Comparison of ENCODE assay signal across 17 cellular contexts in genomic region chr10:97781541-97782331, GRCh38. TPM values are rescaled to one million over a fixed set of nuclear protein-coding genes. Genes with fewer than 3 reads are reported as not detected.
DNase-seq lines count a peak whose midpoint lies in the region; ATAC-seq and TF ChIP-seq lines count a peak whose summit lies in the region.
"Had no signal": no experiment of that assay in that cellular context is flagged by ENCODE, and none has a peak within 500 bp of the region (broad histone marks: within the 10 kb centered on the region; RNA-seq: fewer than 3 reads in every experiment).

No MANE protein-coding gene starts in this region.

- no peaks in the 10 kb centered on the region for H3K27me3 ChIP-seq in CD4-positive, CD25-positive, alpha-beta regulatory T cell (ENCODE audit: control insufficient read depth, insufficient read depth, low read length)
- H3K27me3 ChIP-seq in adrenal gland (no peaks in the 10 kb centered on the region), trophoblast cell (ENCODE audit: insufficient read depth, low read length) (no peaks in the 10 kb centered on the region)
- H3K27me3 ChIP-seq: breast epithelium, stomach had no signal

- H2AFZ ChIP-seq in trophoblast cell (ENCODE audit: insufficient read depth, low read length, poor library complexity), result no peak overlapping the region

- H3K9ac ChIP-seq in trophoblast cell (ENCODE audit: low read length), result no peak overlapping the region

- H3K23ac ChIP-seq in trophoblast cell (ENCODE audit: low read length), result no peak overlapping the region

- H3K18ac ChIP-seq in trophoblast cell (ENCODE audit: low read length), result no peak overlapping the region

- no peak overlapping the region for H3K14ac ChIP-seq in trophoblast cell (ENCODE audit: low read length)

- no peak overlapping the region for H4K91ac ChIP-seq in trophoblast cell (ENCODE audit: low read depth, low read length)

- no peak overlapping the region for H4K8ac ChIP-seq in trophoblast cell (ENCODE audit: low read depth, low read length)

- H3K4me2 ChIP-seq in trophoblast cell (ENCODE audit: low read length), result no peak overlapping the region

- H2AK5ac ChIP-seq in trophoblast cell (ENCODE audit: low read length), result no peak overlapping the region

- TF ChIP-seq POLR2A in adrenal gland (IDR thresholded peaks at IDR 0.05), result no peak

- WGBS in adrenal gland, 4 donors, result 50 to 61% (median 59%) methylated on average over 8 to 14 of the region's 14 CpGs
- no CpG with 5 or more reads among the region's 14 CpGs for WGBS in trophoblast cell (ENCODE audit: extremely low coverage, insufficient coverage, insufficient read length)

- H3K79me2 ChIP-seq in trophoblast cell (ENCODE audit: control insufficient read depth, insufficient read depth, low read length, poor library complexity), result no peaks in the 10 kb centered on the region

- TF ChIP-seq CTCF in adrenal gland (IDR thresholded peaks at IDR 0.05), result no peak

- no peak overlapping the region for H4K12ac ChIP-seq in trophoblast cell (ENCODE audit: low read depth, low read length)

- H3K4me1 ChIP-seq in CD4-positive, CD25-positive, alpha-beta regulatory T cell (ENCODE audit: control insufficient read depth, insufficient read depth, low read length, poor library complexity, severe bottlenecking), result peaks cover 24% of the 10 kb centered on the region
- H3K4me1 ChIP-seq in adrenal gland (replicated peaks in 1 of 2) (peaks cover 0 to 29% of the 10 kb centered on the region in 2 donors), trophoblast cell (ENCODE audit: control insufficient read depth in 1 of 2, insufficient read depth in 2 of 2, low read length in 2 of 2) (no peaks in the 10 kb centered on the region)
- H3K4me1 ChIP-seq: prostate gland had no signal

- no peaks in the 10 kb centered on the region for H3K9me3 ChIP-seq in CD4-positive, CD25-positive, alpha-beta regulatory T cell (ENCODE audit: control insufficient read depth in 2 of 2, low read length in 2 of 2)
- H3K9me3 ChIP-seq in adrenal gland (replicated peaks in 1 of 3) (no peaks in the 10 kb centered on the region), trophoblast cell (ENCODE audit: insufficient read depth, low read depth, low read length) (no peaks in the 10 kb centered on the region)
- H3K9me3 ChIP-seq: breast epithelium, prostate gland, stomach had no signal

- H3K4me3 Mint-ChIP-seq in CD4-positive, CD25-positive, alpha-beta regulatory T cell, result peak overlapping the region; percentile 53 to 71 (median 62)
- H3K4me3 Mint-ChIP-seq in naive thymus-derived CD8-positive, alpha-beta T cell, result peak overlapping the region; percentile 21 to 86 (median 71)
- H3K4me3 Mint-ChIP-seq: memory B cell had no signal

- no peak overlapping the region for H2BK120ac ChIP-seq in trophoblast cell (ENCODE audit: insufficient read depth, low read length, poor library complexity)

- H2BK12ac ChIP-seq in trophoblast cell (ENCODE audit: low read length), result no peak overlapping the region

- intact Hi-C loops in adrenal gland (cut with DNase I), result no loop called here

- peak; percentile 67 to 70 for ATAC-seq in CD4-positive, CD25-positive, alpha-beta regulatory T cell (ENCODE audit: low read depth in 2 of 2)
- peak; percentile 94 for ATAC-seq in naive thymus-derived CD8-positive, alpha-beta T cell

- peaks cover 8 to 37% (median 20%) of the 10 kb centered on the region in 4 donors for H3K4me1 Mint-ChIP-seq in CD4-positive, CD25-positive, alpha-beta regulatory T cell
- H3K4me1 Mint-ChIP-seq in naive thymus-derived CD8-positive, alpha-beta T cell, result peaks cover 33 to 60% (median 45%) of the 10 kb centered on the region in 4 donors
- H3K4me1 Mint-ChIP-seq: memory B cell had no signal

- H3K4me3 ChIP-seq in CD4-positive, CD25-positive, alpha-beta regulatory T cell (ENCODE audit: low read depth, low read length), result no peak overlapping the region
- no peak overlapping the region; the same call in 1 of the 2 replicates for H3K4me3 ChIP-seq in Jurkat, Clone E6-1 (ENCODE audit: low read length)
- H3K4me3 ChIP-seq in adrenal gland (no peak overlapping the region), trophoblast cell (ENCODE audit: low read depth, low read length) (no peak overlapping the region)
- H3K4me3 ChIP-seq: breast epithelium, prostate gland, stomach had no signal

- H2BK5ac ChIP-seq in trophoblast cell (ENCODE audit: low read depth, low read length, poor library complexity), result no peak overlapping the region

- H3K79me1 ChIP-seq in trophoblast cell (ENCODE audit: low read length), result no peaks in the 10 kb centered on the region

- DNase-seq in CD4-positive, CD25-positive, alpha-beta regulatory T cell, result peak in 2 of 3 donors; percentile 50 to 54
- peak; percentile 63 for DNase-seq in Jurkat, Clone E6-1 (ENCODE audit: low read depth, low spot score)
- peak in 2 of 7 donors; percentile 21 to 66 for DNase-seq in adrenal gland
- peak in 9 of 10 donors; percentile 25 to 79 (median 56) for DNase-seq in naive thymus-derived CD8-positive, alpha-beta T cell
- no peak for DNase-seq in C1 segment of cervical spinal cord (lab: John Stamatoyannopoulos, UW)
- no peak for DNase-seq in NCI-H2029 treated with DMSO at 0.1 percent for 48 hours (lab: John Stamatoyannopoulos, UW)
- DNase-seq in NCI-H1436 (lab: John Stamatoyannopoulos, UW), result no peak
- no peak for DNase-seq in trophoblast cell
- DNase-seq: COR-L47; NCI-H2107; stimulated activated CD4-positive, alpha-beta T cell treated with anti-CD3 and anti-CD28 coated beads, Interleukin-4, amount 100 ng/mL, for 1 hour; stomach; T-helper 2 cell had no signal

- H3K9me3 Mint-ChIP-seq in CD4-positive, CD25-positive, alpha-beta regulatory T cell, result no peaks in the 10 kb centered on the region
- H3K9me3 Mint-ChIP-seq in naive thymus-derived CD8-positive, alpha-beta T cell, result no peaks in the 10 kb centered on the region
- H3K9me3 Mint-ChIP-seq: memory B cell had no signal

- no peaks in the 10 kb centered on the region for H3K36me3 ChIP-seq in CD4-positive, CD25-positive, alpha-beta regulatory T cell (ENCODE audit: control insufficient read depth, insufficient read depth, low read length)
- H3K36me3 ChIP-seq in adrenal gland (replicated peaks in 1 of 2) (no peaks in the 10 kb centered on the region), trophoblast cell (ENCODE audit: control insufficient read depth in 1 of 2, insufficient read depth in 2 of 2, low read length in 2 of 2) (no peaks in the 10 kb centered on the region)
- H3K36me3 ChIP-seq: breast epithelium, prostate gland, stomach had no signal

- POLR2A ChIA-PET in naive thymus-derived CD8-positive, alpha-beta T cell (lab: Charles Lee), result interaction anchor here (0.8 to 4.5 kb wide), 14 partner anchors 9 to 95 kb away, joined by 3 to 52 read pairs (median 16); partner anchors contain the start of genes AVPI1, GOLGA7B, SFRP5 and ZFYVE27

- no peaks in the 10 kb centered on the region for H3K36me3 Mint-ChIP-seq in CD4-positive, CD25-positive, alpha-beta regulatory T cell
- H3K36me3 Mint-ChIP-seq in naive thymus-derived CD8-positive, alpha-beta T cell, result no peaks in the 10 kb centered on the region
- H3K36me3 Mint-ChIP-seq: memory B cell had no signal

- H3K27me3 Mint-ChIP-seq in CD4-positive, CD25-positive, alpha-beta regulatory T cell, result no peaks in the 10 kb centered on the region
- no peaks in the 10 kb centered on the region for H3K27me3 Mint-ChIP-seq in naive thymus-derived CD8-positive, alpha-beta T cell

- H3K27ac ChIP-seq in CD4-positive, CD25-positive, alpha-beta regulatory T cell (ENCODE audit: insufficient read depth, low read length, poor library complexity, severe bottlenecking), result peak overlapping the region; percentile 61
- peak overlapping the region in 3 of 5 donors; percentile 12 to 71 (median 68) for H3K27ac ChIP-seq in adrenal gland
- H3K27ac ChIP-seq in trophoblast cell (ENCODE audit: low read depth, low read length), result no peak overlapping the region
- H3K27ac ChIP-seq: prostate gland had no signal

- H3K4ac ChIP-seq in trophoblast cell (ENCODE audit: low read depth, low read length), result no peak overlapping the region

- H3K27ac Mint-ChIP-seq in CD4-positive, CD25-positive, alpha-beta regulatory T cell, result peak overlapping the region; percentile 80 to 96 (median 92)
- peak overlapping the region; percentile 86 to 99 (median 96) for H3K27ac Mint-ChIP-seq in naive thymus-derived CD8-positive, alpha-beta T cell
- H3K27ac Mint-ChIP-seq: memory B cell had no signal

RNA-seq across cellular contexts. Expression of gene SFRP5, which starts 9.9 kb away (rescaled TPM):
- total RNA-seq in CD4-positive, CD25-positive, alpha-beta regulatory T cell, result not detected
- polyA plus RNA-seq in CD4-positive, CD25-positive, alpha-beta regulatory T cell, result under 1 TPM in 3 of 4 donors, not detected in 1; 0.34 to 0.93 (median 0.43) TPM
- 2.2 TPM for polyA plus RNA-seq in Jurkat, Clone E6-1 (2012; ENCODE audit: insufficient read depth, insufficient read length)
- total RNA-seq in adrenal gland, result 10 to 100 TPM in 2 of 8 donors, 1 to 10 TPM in 3, under 1 TPM in 3; 0.32 to 12.9 (median 1.9) TPM
- polyA plus RNA-seq in adrenal gland, result 10 to 100 TPM in 1 of 3 donors, 1 to 10 TPM in 2; 8.0 to 43.4 (median 8.7) TPM
- 10 to 100 TPM; 13.6 to 14.4 TPM for total RNA-seq in naive thymus-derived CD8-positive, alpha-beta T cell
- 10 to 100 TPM; 12.3 to 39.5 (median 20.1) TPM for polyA plus RNA-seq in naive thymus-derived CD8-positive, alpha-beta T cell
- not detected in 2 replicates for polyA plus RNA-seq in trophoblast cell (2013)
- total RNA-seq: M059J had no signal

RNA-seq across cellular contexts. Expression of gene ZFYVE27, which starts 44.8 kb away (rescaled TPM):
- total RNA-seq in CD4-positive, CD25-positive, alpha-beta regulatory T cell, result 86.9 TPM
- 10 to 100 TPM; 22.4 to 46.4 (median 42.6) TPM for polyA plus RNA-seq in CD4-positive, CD25-positive, alpha-beta regulatory T cell
- 21.7 TPM for polyA plus RNA-seq in Jurkat, Clone E6-1 (2012; ENCODE audit: insufficient read depth, insufficient read length)
- 10 to 100 TPM; 26.7 to 45.3 (median 32.4) TPM for total RNA-seq in adrenal gland
- 10 to 100 TPM; 23.6 to 39.3 (median 31.7) TPM for polyA plus RNA-seq in adrenal gland
- 10 to 100 TPM; 60.7 to 64.4 TPM for total RNA-seq in naive thymus-derived CD8-positive, alpha-beta T cell
- polyA plus RNA-seq in naive thymus-derived CD8-positive, alpha-beta T cell, result 10 to 100 TPM; 29.1 to 37.9 (median 34.1) TPM
- 10.8 and 12.1 TPM in 2 replicates for polyA plus RNA-seq in trophoblast cell (2013)

Comparison
In these comparisons a context has a peak if more than half of its experiments do, and no peak if none do; other contexts are left out.
1. DNase-seq: peak in CD4-positive, CD25-positive, alpha-beta regulatory T cell (2 of 3), Jurkat, Clone E6-1 (single experiment) and naive thymus-derived CD8-positive, alpha-beta T cell (9 of 10); none in C1 segment of cervical spinal cord (0 of 14), NCI-H2029 treated with DMSO at 0.1 percent for 48 hours (single experiment), NCI-H1436 (single experiment) and trophoblast cell (0 of 2).